ENCODE assay signal across 12 cellular contexts in genomic region chr5:122915717-122916399, GRCh38.
DNase-seq lines count a peak whose midpoint lies in the region; ATAC-seq, FAIRE-seq and TF ChIP-seq lines count a peak whose summit lies in the region.
"Had no signal": no experiment of that assay in that cellular context is flagged by ENCODE, and none has a peak within 500 bp of the region (broad histone marks: within the 10 kb centered on the region; RNA-seq: fewer than 3 reads in every experiment).

No MANE protein-coding gene starts in this region.

- in situ Hi-C loops in gastrocnemius medialis (cut with MboI; ENCODE audit: low sequenced_read_pairs in 4 of 4) = no loop called here

- no peaks in the 10 kb centered on the region for H3K27me3 ChIP-seq in pancreas
- H3K27me3 ChIP-seq in gastrocnemius medialis = no peaks in the 10 kb centered on the region
- H3K27me3 ChIP-seq in ascending aorta = no peaks in the 10 kb centered on the region
- H3K27me3 ChIP-seq: brain microvascular endothelial cell, vagina had no signal

- H3K4me1 ChIP-seq in pancreas (peaks cover 0 to 9% (median 0%) of the 10 kb centered on the region in 3 donors), gastrocnemius medialis (no peaks in the 10 kb centered on the region), ascending aorta (peaks cover 0 to 3% of the 10 kb centered on the region in 2 donors)
- H3K4me1 ChIP-seq: vagina had no signal

- H3K4me3 ChIP-seq in pancreas = no peak overlapping the region
- H3K4me3 ChIP-seq in lower leg skin (ENCODE audit: low read depth, poor library complexity, severe bottlenecking) = no peak overlapping the region
- no peak overlapping the region for H3K4me3 ChIP-seq in gastrocnemius medialis
- no peak overlapping the region for H3K4me3 ChIP-seq in ascending aorta
- H3K4me3 ChIP-seq: vagina had no signal

- peak; percentile 99 for ATAC-seq in GM18861 (IDR thresholded peaks at IDR 0.05; ENCODE audit: unreplicated experiment)
- peak; percentile 98 for ATAC-seq in GM21723 (IDR thresholded peaks at IDR 0.05; ENCODE audit: unreplicated experiment)
- peak; percentile 98 for ATAC-seq in HG03469 (IDR thresholded peaks at IDR 0.05; ENCODE audit: unreplicated experiment)
- ATAC-seq in pancreas = peak; percentile 56 to 73 (median 64)
- ATAC-seq in gastrocnemius medialis = no peak

- TF ChIP-seq CTCF in pancreas (IDR thresholded peaks at IDR 0.05) (no peak), lower leg skin (IDR thresholded peaks at IDR 0.05) (no peak), gastrocnemius medialis (IDR thresholded peaks at IDR 0.05 in 4 of 5, conservative IDR thresholded peaks at IDR 0.05 in 1 of 5) (no peak), ascending aorta (IDR thresholded peaks at IDR 0.05) (no peak)

- WGBS in pancreas, 2 donors = 12 to 27% methylated on average over 4 of the region's 4 CpGs
- 84 to 86% methylated on average over 4 of the region's 4 CpGs for WGBS in lower leg skin, 2 donors

- intact Hi-C loops in pancreas (cut with DNase I) = no loop called here
- intact Hi-C loops in lower leg skin (cut with DNase I; ENCODE audit: low total_unique reads) = no loop called here
- intact Hi-C loops in gastrocnemius medialis (cut with DNase I; ENCODE audit: low total_unique reads) = no loop called here
- intact Hi-C loops in ascending aorta (cut with DNase I) = no loop called here

- TF ChIP-seq POLR2A in lower leg skin (IDR thresholded peaks at IDR 0.05) (no peak), gastrocnemius medialis (IDR thresholded peaks at IDR 0.05) (no peak)

- no peak for FAIRE-seq in pancreas (lab: Jason Lieb, UNC)

- H3K36me3 ChIP-seq in pancreas (no peaks in the 10 kb centered on the region), gastrocnemius medialis (no peaks in the 10 kb centered on the region), ascending aorta (no peaks in the 10 kb centered on the region)
- H3K36me3 ChIP-seq: brain microvascular endothelial cell, vagina had no signal

- DNase-seq in pancreas = no peak
- DNase-seq in T-helper 9 cell = no peak
- no peak for DNase-seq in lower leg skin (ENCODE audit: low spot score in 2 of 2)
- no peak for DNase-seq in gastrocnemius medialis
- DNase-seq in ascending aorta (ENCODE audit: low spot score in 2 of 2) = no peak
- DNase-seq: brain microvascular endothelial cell; NCI-H1092 treated with DMSO at 0.1 percent for 48 hours; stimulated activated CD4-positive, alpha-beta T cell treated with anti-CD3 and anti-CD28 coated beads, Interleukin-12 subunit alpha, Interleukin-12 subunit beta, amount 100 ng/mL, for 4 hours had no signal

- H3K9me3 ChIP-seq in pancreas (no peaks in the 10 kb centered on the region), gastrocnemius medialis (no peaks in the 10 kb centered on the region), ascending aorta (no peaks in the 10 kb centered on the region)
- H3K9me3 ChIP-seq: vagina had no signal

- H3K27ac ChIP-seq in pancreas (peak overlapping the region in 3 of 4 donors; percentile 11 to 35 (median 26)), gastrocnemius medialis (no peak overlapping the region), ascending aorta (no peak overlapping the region)
- H3K27ac ChIP-seq: brain microvascular endothelial cell, vagina had no signal

Comparison
In these comparisons a context has a peak if more than half of its experiments do, and no peak if none do; other contexts are left out.
1. ATAC-seq: peak in GM18861 (single experiment), GM21723 (single experiment), HG03469 (single experiment) and pancreas (4 of 4); none in gastrocnemius medialis (0 of 2).
2. H3K27ac ChIP-seq: peak in pancreas (3 of 4); none in gastrocnemius medialis (0 of 4) and ascending aorta (0 of 2).